ENCODE assay signal across 12 cellular contexts in genomic region chr6:129684903-129685639, GRCh38. TPM values are rescaled to one million over a fixed set of nuclear protein-coding genes. Genes with fewer than 3 reads are reported as not detected.
DNase-seq lines count a peak whose midpoint lies in the region; ATAC-seq, FAIRE-seq and TF ChIP-seq lines count a peak whose summit lies in the region.
"Had no signal": no experiment of that assay in that cellular context is flagged by ENCODE, and none has a peak within 500 bp of the region (broad histone marks: within the 10 kb centered on the region; RNA-seq: fewer than 3 reads in every experiment).

No MANE protein-coding gene starts in this region.

- H3K36me3 ChIP-seq in K562 (ENCODE audit: control insufficient read depth, insufficient read depth, low read length) (peaks cover 7% of the 10 kb centered on the region; the same call in 1 of the 3 replicates), mesodermal cell (ENCODE audit: control insufficient read depth, insufficient read depth, low read length) (no peaks in the 10 kb centered on the region), tibial artery (no peaks in the 10 kb centered on the region)

- H3K9me3 ChIP-seq in K562 (replicated peaks; ENCODE audit: control insufficient read depth, insufficient read depth, low read depth, low read length) (no peaks in the 10 kb centered on the region), mesodermal cell (ENCODE audit: control insufficient read depth, low read length) (no peaks in the 10 kb centered on the region), tibial artery (no peaks in the 10 kb centered on the region)

- POLR2A ChIA-PET in activated CD8-positive, alpha-beta T cell treated with anti-CD3 and anti-CD28 coated beads, Interleukin-2, amount 10 ng/mL, durations not matched to agents 7 days and 5 days (lab: Charles Lee), result interaction anchor here (0.6 to 1.5 kb wide), 3 partner anchors 12 to 194 kb away, joined by 3 to 9 read pairs (median 3); no protein-coding TSS in a partner anchor
- POLR2A ChIA-PET in activated CD8-positive, alpha-beta T cell treated with anti-CD3 and anti-CD28 coated beads for 36 hours (lab: Charles Lee), result interaction anchor here (0.7 to 1.3 kb wide), 2 partner anchors 9 to 20 kb away, joined by 3 to 4 read pairs; no protein-coding TSS in a partner anchor
- POLR2A ChIA-PET in K562 (lab: Yijun Ruan, JAX), result interaction anchor here (0.8 to 2.5 kb wide), 6 partner anchors 10 to 336 kb away, joined by 3 to 8 read pairs (median 3); partner anchors contain the start of gene ARHGAP18

- peaks cover 17 to 74% of the 10 kb centered on the region in 2 experiments for H3K4me1 ChIP-seq in K562 (replicated peaks in 1 of 2; ENCODE audit: control insufficient read depth in 2 of 2, insufficient read depth in 2 of 2, low read length in 2 of 2)
- H3K4me1 ChIP-seq in mesodermal cell (ENCODE audit: control insufficient read depth, insufficient read depth, low read length, poor library complexity, severe bottlenecking), result peaks cover 38% of the 10 kb centered on the region
- H3K4me1 ChIP-seq in tibial artery, result peaks cover 0 to 49% (median 13%) of the 10 kb centered on the region in 4 donors

- peaks cover 19% of the 10 kb centered on the region for H3K36me3 Mint-ChIP-seq in activated CD8-positive, alpha-beta T cell treated with anti-CD3 and anti-CD28 coated beads, Interleukin-2, amount 10 ng/mL, durations not matched to agents 7 days and 5 days (ENCODE audit: low read depth)
- H3K36me3 Mint-ChIP-seq in activated CD8-positive, alpha-beta T cell treated with anti-CD3 and anti-CD28 coated beads for 36 hours (ENCODE audit: low read depth), result no peaks in the 10 kb centered on the region

- peak overlapping the region; percentile 64 for H2AFZ ChIP-seq in K562 (ENCODE audit: low read depth, low read length)

- H3K4me3 Mint-ChIP-seq in activated CD8-positive, alpha-beta T cell treated with anti-CD3 and anti-CD28 coated beads, Interleukin-2, amount 10 ng/mL, durations not matched to agents 7 days and 5 days, result no peak overlapping the region
- no peak overlapping the region for H3K4me3 Mint-ChIP-seq in activated CD8-positive, alpha-beta T cell treated with anti-CD3 and anti-CD28 coated beads for 36 hours
- H3K4me3 Mint-ChIP-seq: activated T-helper 1 cell treated with anti-CD3 and anti-CD28 coated beads, Interleukin-12 subunit alpha, Interleukin-12 subunit beta, Interleukin-2, Interleukin-4 antibody, amounts not matched to agents 30 ng/mL and 10 ng/mL and 1 ng/mL, durations not matched to agents 14 hours and 24 hours and 36 hours had no signal

- TF ChIP-seq RAD21 in K562 (CRISPR knock-in tag; conservative IDR thresholded peaks at IDR 0.05 in 1 of 2, IDR thresholded peaks at IDR 0.05 in 1 of 2), result no peak

- no peaks in the 10 kb centered on the region for H3K9me1 ChIP-seq in K562 (ENCODE audit: control insufficient read depth, insufficient read depth, low read length)

- no peak for TF ChIP-seq EP300 in K562 (IDR thresholded peaks at IDR 0.05; ENCODE audit: low read length)

- no TSS peak for BruUV-seq in K562 (replicated peaks; lab: Mats Ljungman, UMichigan)

- H3K27ac ChIP-seq in K562 (ENCODE audit: extremely low read depth, low read depth, low read length) (peak overlapping the region; percentile 90), mesodermal cell (ENCODE audit: low read depth, low read length, severe bottlenecking) (peak overlapping the region; percentile 84), tibial artery (peak overlapping the region; percentile 63 to 68)

- CTCF ChIA-PET in activated CD8-positive, alpha-beta T cell treated with anti-CD3 and anti-CD28 coated beads, Interleukin-2, amount 10 ng/mL, durations not matched to agents 7 days and 5 days (lab: Charles Lee), result interaction anchor here (0.6 to 1.6 kb wide), 6 partner anchors 8 to 186 kb away, joined by 3 to 4 read pairs (median 3); partner anchors contain the start of gene ARHGAP18
- CTCF ChIA-PET in activated CD8-positive, alpha-beta T cell treated with anti-CD3 and anti-CD28 coated beads for 36 hours (lab: Charles Lee), result interaction anchor here (1.3 to 4.2 kb wide), 5 partner anchors 8 to 336 kb away, joined by 3 to 34 read pairs (median 7); no protein-coding TSS in a partner anchor
- CTCF ChIA-PET in K562 (lab: Yijun Ruan, JAX; ENCODE audit: low intra/inter-chr PET ratio), result no interaction called here

- H3K4me3 ChIP-seq in K562 (no peak overlapping the region), mesodermal cell (ENCODE audit: extremely low read depth, insufficient read depth, low read length, poor library complexity, severe bottlenecking) (no peak overlapping the region), tibial artery (no peak overlapping the region)

- in situ Hi-C loops in K562 (cut with MboI), result no loop called here

- H3K79me2 ChIP-seq in K562 (ENCODE audit: control insufficient read depth, insufficient read depth, low read length), result peaks cover 88% of the 10 kb centered on the region

- H3K4me1 Mint-ChIP-seq in activated CD8-positive, alpha-beta T cell treated with anti-CD3 and anti-CD28 coated beads, Interleukin-2, amount 10 ng/mL, durations not matched to agents 7 days and 5 days (ENCODE audit: low read depth), result peaks cover 60% of the 10 kb centered on the region
- H3K4me1 Mint-ChIP-seq in activated CD8-positive, alpha-beta T cell treated with anti-CD3 and anti-CD28 coated beads for 36 hours (ENCODE audit: low read depth), result peaks cover 57% of the 10 kb centered on the region

- H3K27ac Mint-ChIP-seq in activated CD8-positive, alpha-beta T cell treated with anti-CD3 and anti-CD28 coated beads, Interleukin-2, amount 10 ng/mL, durations not matched to agents 7 days and 5 days, result peak overlapping the region; percentile 93
- H3K27ac Mint-ChIP-seq in activated CD8-positive, alpha-beta T cell treated with anti-CD3 and anti-CD28 coated beads for 36 hours, result no peak overlapping the region

- H3K27me3 ChIP-seq in K562 (ENCODE audit: control insufficient read depth in 2 of 2, insufficient read depth in 2 of 2, low read length in 2 of 2) (no peaks in the 10 kb centered on the region), tibial artery (no peaks in the 10 kb centered on the region)

- DNase-seq in activated CD8-positive, alpha-beta T cell treated with anti-CD3 and anti-CD28 coated beads, Interleukin-2, amount 10 ng/mL, durations not matched to agents 7 days and 5 days, result no peak
- no peak for DNase-seq in activated CD8-positive, alpha-beta T cell treated with anti-CD3 and anti-CD28 coated beads for 36 hours
- peak in 1 of 4 experiments; percentile 14 for DNase-seq in K562 (ENCODE audit: extremely low read depth in 1 of 4, low spot score in 3 of 4)
- DNase-seq in tibial artery, result no peak
- DNase-seq in NCI-H748 (lab: John Stamatoyannopoulos, UW; ENCODE audit: unreplicated experiment), result no peak
- no peak for DNase-seq in NCI-H526 (lab: John Stamatoyannopoulos, UW)
- DNase-seq: central memory CD4-positive, alpha-beta T cell; GOT3 had no signal

- peak overlapping the region; percentile 24 to 64; a peak in 3 of 4 replicates for H3K9ac ChIP-seq in K562 (ENCODE audit: insufficient read depth in 1 of 2, low read depth in 2 of 2, low read length in 2 of 2)

- TF ChIP-seq CTCF in activated CD8-positive, alpha-beta T cell treated with anti-CD3 and anti-CD28 coated beads for 36 hours (IDR thresholded peaks at IDR 0.05), result no peak
- no peak for TF ChIP-seq CTCF in K562 (IDR thresholded peaks at IDR 0.05 in 2 of 3, conservative IDR thresholded peaks at IDR 0.05 in 1 of 3; ENCODE audit: insufficient read depth in 2 of 3, low read depth in 1 of 3, low read length in 3 of 3)
- no peak for TF ChIP-seq CTCF in tibial artery (IDR thresholded peaks at IDR 0.05)

- WGBS in K562 (ENCODE audit: insufficient coverage, low coverage, missing lambda C conversion rate), result 45% methylated on average over 8 of the region's 8 CpGs
- 88 to 100% methylated on average over 7 of the region's 8 CpGs for WGBS in mesodermal cell (ENCODE audit: insufficient coverage in 2 of 2), 2 experiments

- intact Hi-C loops in activated CD8-positive, alpha-beta T cell treated with anti-CD3 and anti-CD28 coated beads for 36 hours (cut with micrococcal nuclease), result loop anchor here (1.0 kb wide), 1 partner anchor 63 kb away; no protein-coding TSS in a partner anchor
- intact Hi-C loops in K562 (cut with micrococcal nuclease) (loop anchor here (2.0 kb wide), 1 partner anchor 26 kb away; the partner anchor contains the start of gene ARHGAP18), tibial artery (cut with DNase I; ENCODE audit: low total_unique reads) (no loop called here)

- no peaks in the 10 kb centered on the region for H4K20me1 ChIP-seq in K562 (replicated peaks; ENCODE audit: control insufficient read depth, insufficient read depth, low read length)

- TF ChIP-seq POLR2A in K562 (conservative IDR thresholded peaks at IDR 0.05), result no peak

- FAIRE-seq in K562 (lab: Jason Lieb, UNC), result no peak
- FAIRE-seq: TTC549 had no signal

- ATAC-seq in activated CD8-positive, alpha-beta T cell treated with anti-CD3 and anti-CD28 coated beads, Interleukin-2, amount 10 ng/mL, durations not matched to agents 7 days and 5 days, result no peak
- no peak for ATAC-seq in activated CD8-positive, alpha-beta T cell treated with anti-CD3 and anti-CD28 coated beads for 36 hours
- ATAC-seq in K562 (peak; percentile 18; the same call in 2 of the 3 replicates), HG03571 (IDR thresholded peaks at IDR 0.05; ENCODE audit: unreplicated experiment) (no peak)

- no peaks in the 10 kb centered on the region for H3K27me3 Mint-ChIP-seq in activated CD8-positive, alpha-beta T cell treated with anti-CD3 and anti-CD28 coated beads, Interleukin-2, amount 10 ng/mL, durations not matched to agents 7 days and 5 days (ENCODE audit: low read depth)
- H3K27me3 Mint-ChIP-seq in activated CD8-positive, alpha-beta T cell treated with anti-CD3 and anti-CD28 coated beads for 36 hours, result no peaks in the 10 kb centered on the region

- H3K9me3 Mint-ChIP-seq in activated CD8-positive, alpha-beta T cell treated with anti-CD3 and anti-CD28 coated beads, Interleukin-2, amount 10 ng/mL, durations not matched to agents 7 days and 5 days (ENCODE audit: insufficient read depth), result no peaks in the 10 kb centered on the region
- H3K9me3 Mint-ChIP-seq in activated CD8-positive, alpha-beta T cell treated with anti-CD3 and anti-CD28 coated beads for 36 hours, result no peaks in the 10 kb centered on the region
- H3K9me3 Mint-ChIP-seq: activated T-helper 1 cell treated with anti-CD3 and anti-CD28 coated beads, Interleukin-12 subunit alpha, Interleukin-12 subunit beta, Interleukin-2, Interleukin-4 antibody, amounts not matched to agents 30 ng/mL and 10 ng/mL and 1 ng/mL, durations not matched to agents 14 hours and 24 hours and 36 hours had no signal

- H3K4me2 ChIP-seq in K562 (ENCODE audit: insufficient read depth, low read length), result peak overlapping the region; percentile 69

RNA-seq across cellular contexts. Expression of gene ARHGAP18, which starts 24.9 kb away (rescaled TPM):
- 10 to 100 TPM; 11.9 to 12.1 TPM for total RNA-seq in activated CD8-positive, alpha-beta T cell treated with anti-CD3 and anti-CD28 coated beads, Interleukin-2, amount 10 ng/mL, durations not matched to agents 7 days and 5 days
- 1 to 10 TPM; 8.2 to 9.6 TPM for total RNA-seq in activated CD8-positive, alpha-beta T cell treated with anti-CD3 and anti-CD28 coated beads for 36 hours
- 15.1 and 38.1 TPM in 2 replicates for total RNA-seq in K562 (2011; cell fraction: chromatin; rRNA removed; ENCODE audit: low replicate concordance)
- total RNA-seq in K562 (2011; cell fraction: nucleolus; rRNA removed), result 9.8 and 11.2 TPM in 2 replicates
- 14.4 and 21.6 TPM in 2 replicates for total RNA-seq in K562 (2011; cell fraction: nucleoplasm; rRNA removed)
- total RNA-seq in K562 (2014; rRNA removed) (15.5 and 16.2 TPM in 2 replicates), K562 (2014; rRNA removed; fragmentation: Illumina TruSeq; extraction: Trizol) (29.7 and 33.9 TPM in 2 replicates), K562 (2015; rRNA removed; fragmentation: Illumina TruSeq; extraction: Trizol) (21.6 and 24.3 TPM in 2 replicates), K562 (2021) (18.4 and 21.1 TPM in 2 replicates)
- polyA plus RNA-seq in K562 (2011; rRNA removed) (25.6 and 25.8 TPM in 2 replicates), K562 (2014; fragmentation: Illumina TruSeq; extraction: Trizol) (20.2 and 22.0 TPM in 2 replicates), K562 (2014; fragmentation: Nextera tagmentation; extraction: Ambion mirVana) (10 to 100 TPM; 17.8 to 19.0 TPM), K562 (2014; rRNA removed) (11.8 and 13.3 TPM in 2 replicates)
- polyA plus RNA-seq in K562 (2011; cell fraction: cytosol; rRNA removed), result 4.0 and 10.9 TPM in 2 replicates
- 7.1 and 10.8 TPM in 2 replicates for polyA plus RNA-seq in K562 (2011; cell fraction: nucleus; rRNA removed)
- 14.6 and 19.2 TPM in 2 replicates for polyA plus RNA-seq in K562 (2012)
- polyA minus RNA-seq in K562 (2011; rRNA and poly(A)+ RNA removed), result 38.4 and 50.9 TPM in 2 replicates
- polyA minus RNA-seq in K562 (2011; cell fraction: cytosol; rRNA and poly(A)+ RNA removed), result 16.6 and 20.7 TPM in 2 replicates
- polyA minus RNA-seq in K562 (2011; cell fraction: nucleus; rRNA and poly(A)+ RNA removed), result 13.2 and 34.0 TPM in 2 replicates
- polyA plus RNA-seq in mesodermal cell (2013, experiment 1 of 2), result 8.4 TPM
- polyA plus RNA-seq in mesodermal cell (2013, experiment 2 of 2), result 9.2 TPM
